1 cellular context compared by ENCODE assay signal in the genomic region with DNA sequence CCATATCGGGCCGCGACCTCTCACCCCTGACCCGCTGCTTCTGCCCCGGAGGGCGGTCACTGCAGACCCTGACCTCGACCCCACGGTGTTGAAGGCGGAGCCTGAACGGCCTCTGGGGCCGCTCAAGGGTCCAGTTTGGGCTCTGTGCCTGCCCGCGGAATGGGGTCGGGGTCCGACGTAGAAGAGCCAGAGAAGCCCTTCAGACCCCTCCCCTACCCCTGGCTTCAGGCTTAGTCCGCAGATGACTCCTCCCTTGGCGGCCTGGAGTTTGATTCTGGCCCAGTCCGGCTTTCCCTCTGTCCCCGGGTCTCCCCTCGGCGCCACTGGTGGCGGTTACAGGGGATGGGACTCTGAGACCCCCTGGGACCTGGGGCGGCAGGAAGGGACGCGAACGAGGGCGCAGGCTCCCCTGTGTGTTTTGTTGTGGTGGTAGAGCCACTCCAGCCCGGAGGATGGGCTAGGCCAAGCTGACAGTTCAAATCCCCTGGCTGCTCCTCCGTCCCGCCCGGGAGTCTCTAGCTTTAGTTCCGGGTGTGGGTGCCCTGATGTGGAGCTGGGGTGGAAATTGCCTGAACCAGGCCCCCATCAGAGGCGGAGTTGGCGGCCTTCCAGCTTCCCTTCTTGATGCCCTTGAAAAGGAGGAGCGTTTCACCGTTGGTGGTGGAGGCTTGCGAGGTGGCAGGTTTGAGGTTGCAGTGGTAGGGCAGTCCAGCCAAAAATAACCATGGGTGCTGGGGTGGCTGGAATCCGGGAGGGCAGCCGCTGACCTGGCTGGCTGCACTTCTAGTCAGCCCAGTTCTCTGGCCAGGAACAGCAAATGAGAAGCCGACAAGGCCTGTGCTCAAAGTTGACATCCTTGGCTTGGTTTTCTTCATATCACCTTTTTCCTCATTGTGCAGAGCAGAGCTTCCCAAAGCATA.
TF ChIP-seq lines count a peak whose summit lies in the region.

No MANE protein-coding gene starts in this region.

TF ChIP-seq in GM23338, 12 proteins besides CTCF, POLR2A, EP300 and RAD21:
- TF ChIP-seq STAT1 (IDR thresholded peaks at IDR 0.05; ENCODE audit: unreplicated experiment), result no peak
- TF ChIP-seq JUNB (IDR thresholded peaks at IDR 0.05; ENCODE audit: unreplicated experiment), result no peak
- no peak for TF ChIP-seq NANOG (IDR thresholded peaks at IDR 0.05; ENCODE audit: borderline replicate concordance)
- no peak for TF ChIP-seq CREB1 (CRISPR knock-in tag; IDR thresholded peaks at IDR 0.05; ENCODE audit: low read depth)
- no peak for TF ChIP-seq POLR2AphosphoS5 (IDR thresholded peaks at IDR 0.05; ENCODE audit: low read depth)
- no peak for TF ChIP-seq ZNF114 (CRISPR knock-in tag; IDR thresholded peaks at IDR 0.05)
- TF ChIP-seq, protein P1, sequence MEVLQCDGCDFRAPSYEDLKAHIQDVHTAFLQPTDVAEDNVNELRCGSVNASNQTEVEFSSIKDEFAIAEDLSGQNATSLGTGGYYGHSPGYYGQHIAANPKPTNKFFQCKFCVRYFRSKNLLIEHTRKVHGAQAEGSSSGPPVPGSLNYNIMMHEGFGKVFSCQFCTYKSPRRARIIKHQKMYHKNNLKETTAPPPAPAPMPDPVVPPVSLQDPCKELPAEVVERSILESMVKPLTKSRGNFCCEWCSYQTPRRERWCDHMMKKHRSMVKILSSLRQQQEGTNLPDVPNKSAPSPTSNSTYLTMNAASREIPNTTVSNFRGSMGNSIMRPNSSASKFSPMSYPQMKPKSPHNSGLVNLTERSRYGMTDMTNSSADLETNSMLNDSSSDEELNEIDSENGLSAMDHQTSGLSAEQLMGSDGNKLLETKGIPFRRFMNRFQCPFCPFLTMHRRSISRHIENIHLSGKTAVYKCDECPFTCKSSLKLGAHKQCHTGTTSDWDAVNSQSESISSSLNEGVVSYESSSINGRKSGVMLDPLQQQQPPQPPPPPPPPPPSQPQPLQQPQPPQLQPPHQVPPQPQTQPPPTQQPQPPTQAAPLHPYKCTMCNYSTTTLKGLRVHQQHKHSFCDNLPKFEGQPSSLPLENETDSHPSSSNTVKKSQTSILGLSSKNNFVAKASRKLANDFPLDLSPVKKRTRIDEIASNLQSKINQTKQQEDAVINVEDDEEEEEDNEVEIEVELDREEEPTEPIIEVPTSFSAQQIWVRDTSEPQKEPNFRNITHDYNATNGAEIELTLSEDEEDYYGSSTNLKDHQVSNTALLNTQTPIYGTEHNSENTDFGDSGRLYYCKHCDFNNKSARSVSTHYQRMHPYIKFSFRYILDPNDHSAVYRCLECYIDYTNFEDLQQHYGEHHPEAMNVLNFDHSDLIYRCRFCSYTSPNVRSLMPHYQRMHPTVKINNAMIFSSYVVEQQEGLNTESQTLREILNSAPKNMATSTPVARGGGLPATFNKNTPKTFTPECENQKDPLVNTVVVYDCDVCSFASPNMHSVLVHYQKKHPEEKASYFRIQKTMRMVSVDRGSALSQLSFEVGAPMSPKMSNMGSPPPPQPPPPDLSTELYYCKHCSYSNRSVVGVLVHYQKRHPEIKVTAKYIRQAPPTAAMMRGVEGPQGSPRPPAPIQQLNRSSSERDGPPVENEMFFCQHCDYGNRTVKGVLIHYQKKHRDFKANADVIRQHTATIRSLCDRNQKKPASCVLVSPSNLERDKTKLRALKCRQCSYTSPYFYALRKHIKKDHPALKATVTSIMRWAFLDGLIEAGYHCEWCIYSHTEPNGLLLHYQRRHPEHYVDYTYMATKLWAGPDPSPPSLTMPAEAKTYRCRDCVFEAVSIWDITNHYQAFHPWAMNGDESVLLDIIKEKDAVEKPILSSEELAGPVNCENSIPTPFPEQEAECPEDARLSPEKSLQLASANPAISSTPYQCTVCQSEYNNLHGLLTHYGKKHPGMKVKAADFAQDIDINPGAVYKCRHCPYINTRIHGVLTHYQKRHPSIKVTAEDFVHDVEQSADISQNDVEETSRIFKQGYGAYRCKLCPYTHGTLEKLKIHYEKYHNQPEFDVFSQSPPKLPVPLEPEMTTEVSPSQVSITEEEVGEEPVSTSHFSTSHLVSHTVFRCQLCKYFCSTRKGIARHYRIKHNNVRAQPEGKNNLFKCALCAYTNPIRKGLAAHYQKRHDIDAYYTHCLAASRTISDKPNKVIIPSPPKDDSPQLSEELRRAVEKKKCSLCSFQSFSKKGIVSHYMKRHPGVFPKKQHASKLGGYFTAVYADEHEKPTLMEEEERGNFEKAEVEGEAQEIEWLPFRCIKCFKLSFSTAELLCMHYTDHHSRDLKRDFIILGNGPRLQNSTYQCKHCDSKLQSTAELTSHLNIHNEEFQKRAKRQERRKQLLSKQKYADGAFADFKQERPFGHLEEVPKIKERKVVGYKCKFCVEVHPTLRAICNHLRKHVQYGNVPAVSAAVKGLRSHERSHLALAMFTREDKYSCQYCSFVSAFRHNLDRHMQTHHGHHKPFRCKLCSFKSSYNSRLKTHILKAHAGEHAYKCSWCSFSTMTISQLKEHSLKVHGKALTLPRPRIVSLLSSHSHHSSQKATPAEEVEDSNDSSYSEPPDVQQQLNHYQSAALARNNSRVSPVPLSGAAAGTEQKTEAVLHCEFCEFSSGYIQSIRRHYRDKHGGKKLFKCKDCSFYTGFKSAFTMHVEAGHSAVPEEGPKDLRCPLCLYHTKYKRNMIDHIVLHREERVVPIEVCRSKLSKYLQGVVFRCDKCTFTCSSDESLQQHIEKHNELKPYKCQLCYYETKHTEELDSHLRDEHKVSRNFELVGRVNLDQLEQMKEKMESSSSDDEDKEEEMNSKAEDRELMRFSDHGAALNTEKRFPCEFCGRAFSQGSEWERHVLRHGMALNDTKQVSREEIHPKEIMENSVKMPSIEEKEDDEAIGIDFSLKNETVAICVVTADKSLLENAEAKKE (CRISPR knock-in tag; IDR thresholded peaks at IDR 0.05), result no peak
- TF ChIP-seq, protein P2, sequence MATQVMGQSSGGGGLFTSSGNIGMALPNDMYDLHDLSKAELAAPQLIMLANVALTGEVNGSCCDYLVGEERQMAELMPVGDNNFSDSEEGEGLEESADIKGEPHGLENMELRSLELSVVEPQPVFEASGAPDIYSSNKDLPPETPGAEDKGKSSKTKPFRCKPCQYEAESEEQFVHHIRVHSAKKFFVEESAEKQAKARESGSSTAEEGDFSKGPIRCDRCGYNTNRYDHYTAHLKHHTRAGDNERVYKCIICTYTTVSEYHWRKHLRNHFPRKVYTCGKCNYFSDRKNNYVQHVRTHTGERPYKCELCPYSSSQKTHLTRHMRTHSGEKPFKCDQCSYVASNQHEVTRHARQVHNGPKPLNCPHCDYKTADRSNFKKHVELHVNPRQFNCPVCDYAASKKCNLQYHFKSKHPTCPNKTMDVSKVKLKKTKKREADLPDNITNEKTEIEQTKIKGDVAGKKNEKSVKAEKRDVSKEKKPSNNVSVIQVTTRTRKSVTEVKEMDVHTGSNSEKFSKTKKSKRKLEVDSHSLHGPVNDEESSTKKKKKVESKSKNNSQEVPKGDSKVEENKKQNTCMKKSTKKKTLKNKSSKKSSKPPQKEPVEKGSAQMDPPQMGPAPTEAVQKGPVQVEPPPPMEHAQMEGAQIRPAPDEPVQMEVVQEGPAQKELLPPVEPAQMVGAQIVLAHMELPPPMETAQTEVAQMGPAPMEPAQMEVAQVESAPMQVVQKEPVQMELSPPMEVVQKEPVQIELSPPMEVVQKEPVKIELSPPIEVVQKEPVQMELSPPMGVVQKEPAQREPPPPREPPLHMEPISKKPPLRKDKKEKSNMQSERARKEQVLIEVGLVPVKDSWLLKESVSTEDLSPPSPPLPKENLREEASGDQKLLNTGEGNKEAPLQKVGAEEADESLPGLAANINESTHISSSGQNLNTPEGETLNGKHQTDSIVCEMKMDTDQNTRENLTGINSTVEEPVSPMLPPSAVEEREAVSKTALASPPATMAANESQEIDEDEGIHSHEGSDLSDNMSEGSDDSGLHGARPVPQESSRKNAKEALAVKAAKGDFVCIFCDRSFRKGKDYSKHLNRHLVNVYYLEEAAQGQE (IDR thresholded peaks at IDR 0.05; ENCODE audit: unreplicated experiment), result no peak
- TF ChIP-seq, protein P3, sequence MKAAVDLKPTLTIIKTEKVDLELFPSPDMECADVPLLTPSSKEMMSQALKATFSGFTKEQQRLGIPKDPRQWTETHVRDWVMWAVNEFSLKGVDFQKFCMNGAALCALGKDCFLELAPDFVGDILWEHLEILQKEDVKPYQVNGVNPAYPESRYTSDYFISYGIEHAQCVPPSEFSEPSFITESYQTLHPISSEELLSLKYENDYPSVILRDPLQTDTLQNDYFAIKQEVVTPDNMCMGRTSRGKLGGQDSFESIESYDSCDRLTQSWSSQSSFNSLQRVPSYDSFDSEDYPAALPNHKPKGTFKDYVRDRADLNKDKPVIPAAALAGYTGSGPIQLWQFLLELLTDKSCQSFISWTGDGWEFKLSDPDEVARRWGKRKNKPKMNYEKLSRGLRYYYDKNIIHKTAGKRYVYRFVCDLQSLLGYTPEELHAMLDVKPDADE (IDR thresholded peaks at IDR 0.05), result no peak
- no peak for TF ChIP-seq EZH2 (IDR thresholded peaks at IDR 0.05; ENCODE audit: low read depth, unreplicated experiment)
- TF ChIP-seq ZNF331 (CRISPR knock-in tag; IDR thresholded peaks at IDR 0.05; ENCODE audit: low read depth), result no peak
- no peak for TF ChIP-seq EZH2phosphoT487 (IDR thresholded peaks at IDR 0.05; ENCODE audit: unreplicated experiment)
